21 cellular contexts compared by ENCODE assay signal in genomic region chr16:261031-261691, GRCh38. TPM values are rescaled to one million over a fixed set of nuclear protein-coding genes. Genes with fewer than 3 reads are reported as not detected.
DNase-seq lines count a peak whose midpoint lies in the region; ATAC-seq and TF ChIP-seq lines count a peak whose summit lies in the region.
"Had no signal": no experiment of that assay in that cellular context is flagged by ENCODE, and none has a peak within 500 bp of the region (broad histone marks: within the 10 kb centered on the region; RNA-seq: fewer than 3 reads in every experiment).

No MANE protein-coding gene starts in this region.

- peak in 2 of 3 donors; percentile 65 to 76 for DNase-seq in right cardiac atrium
- no peak for DNase-seq in Right ventricle myocardium superior
- DNase-seq in nephron progenitor cell: no peak
- DNase-seq in HEK293T (ENCODE audit: extremely low spot score): no peak
- no peak for DNase-seq in stomach
- DNase-seq in activated CD8-positive, alpha-beta memory T cell treated with anti-CD3 and anti-CD28 coated beads, Interleukin-2, amount 50 U/mL, for 4 hours: no peak
- DNase-seq: IMR-90, Karpas-422, NCI-H1048, NCI-H1436, NCI-H2029 treated with DMSO at 0.1 percent for 48 hours, NCI-H446 treated with DMSO at 0.1 percent for 48 hours, NCI-H82, SIG-M5 had no signal

- peaks cover 37% of the 10 kb centered on the region for H3K36me3 Mint-ChIP-seq in nephron progenitor cell (ENCODE audit: low read depth)

- TF ChIP-seq EP300 in stomach (IDR thresholded peaks at IDR 0.05): no peak

- POLR2A ChIA-PET in HEK293T (lab: Yijun Ruan, JAX): no interaction called here

- H3K36me3 ChIP-seq in OCI-LY3 (replicated peaks; ENCODE audit: low read depth, low read length): no peaks in the 10 kb centered on the region
- H3K36me3 ChIP-seq in stomach: peaks cover 48 to 86% (median 84%) of the 10 kb centered on the region in 4 donors

- no peaks in the 10 kb centered on the region for H4K20me1 ChIP-seq in OCI-LY3 (ENCODE audit: insufficient read depth, low read length)

- H3K27me3 ChIP-seq in right cardiac atrium (ENCODE audit: control insufficient read depth, insufficient read depth) (no peaks in the 10 kb centered on the region), OCI-LY3 (ENCODE audit: low read depth, low read length) (no peaks in the 10 kb centered on the region), stomach (no peaks in the 10 kb centered on the region)
- H3K27me3 ChIP-seq: BLaER1 had no signal

- CTCF ChIA-PET in HEK293T (lab: Yijun Ruan, JAX): no interaction called here

- no peak overlapping the region for H3K4me3 Mint-ChIP-seq in nephron progenitor cell
- H3K4me3 Mint-ChIP-seq: CD4-positive, alpha-beta memory T cell had no signal

- H3K9me3 ChIP-seq in right cardiac atrium (ENCODE audit: control insufficient read depth, low read length): no peaks in the 10 kb centered on the region
- H3K9me3 ChIP-seq in OCI-LY3 (ENCODE audit: insufficient read depth, low read length): no peaks in the 10 kb centered on the region
- H3K9me3 ChIP-seq in stomach: no peaks in the 10 kb centered on the region
- H3K9me3 ChIP-seq: BLaER1, HAP-1 had no signal

- WGBS in right cardiac atrium: 73% methylated on average over 28 of the region's 28 CpGs
- 78 to 93% (median 87%) methylated on average over 13 to 28 of the region's 28 CpGs for WGBS in stomach, 5 donors

- H3K79me2 ChIP-seq in OCI-LY3 (ENCODE audit: low read length): no peaks in the 10 kb centered on the region

- H3K4me1 ChIP-seq in right cardiac atrium (ENCODE audit: control insufficient read depth, insufficient read depth, low read length) (no peaks in the 10 kb centered on the region), OCI-LY3 (ENCODE audit: low read length) (peaks cover 20% of the 10 kb centered on the region), stomach (peaks cover 0 to 11% (median 8%) of the 10 kb centered on the region in 4 donors)
- H3K4me1 ChIP-seq: BLaER1, HAP-1 had no signal

- no peak for TF ChIP-seq POLR2A in stomach (IDR thresholded peaks at IDR 0.05)

- intact Hi-C loops in right cardiac atrium (cut with DNase I) (no loop called here), Right ventricle myocardium superior (cut with DNase I) (no loop called here), stomach (cut with DNase I; ENCODE audit: low total_unique reads) (no loop called here)

- H3K9ac ChIP-seq in OCI-LY3 (ENCODE audit: low read length): peak overlapping the region; percentile 1; the same call in 1 of the 2 replicates
- H3K9ac ChIP-seq: BLaER1 had no signal

- no peaks in the 10 kb centered on the region for H3K9me3 Mint-ChIP-seq in nephron progenitor cell
- H3K9me3 Mint-ChIP-seq: CD4-positive, alpha-beta memory T cell had no signal

- peak overlapping the region; percentile 22 for H3K27ac Mint-ChIP-seq in nephron progenitor cell
- H3K27ac Mint-ChIP-seq: CD4-positive, alpha-beta memory T cell had no signal

- peak overlapping the region; percentile 58 for H3K4me2 ChIP-seq in OCI-LY3 (ENCODE audit: low read length)
- H3K4me2 ChIP-seq: BLaER1 had no signal

- TF ChIP-seq CTCF in OCI-LY3 (IDR thresholded peaks at IDR 0.05; ENCODE audit: low read depth, low read length) (no peak), nephron progenitor cell (IDR thresholded peaks at IDR 0.05) (no peak), stomach (IDR thresholded peaks at IDR 0.05) (no peak)

- H3K27ac ChIP-seq in right cardiac atrium (ENCODE audit: low read length) (no peak overlapping the region), OCI-LY3 (ENCODE audit: low read length) (peak overlapping the region; percentile 39), stomach (no peak overlapping the region)
- H3K27ac ChIP-seq: BLaER1 had no signal

- no peaks in the 10 kb centered on the region for H3K4me1 Mint-ChIP-seq in nephron progenitor cell

- H2AFZ ChIP-seq in OCI-LY3 (ENCODE audit: low read depth, low read length): no peak overlapping the region

- ATAC-seq in right cardiac atrium (peak; percentile 30 to 42), Right ventricle myocardium superior (ENCODE audit: poor library complexity) (no peak)
- ATAC-seq: SK-N-SH treated with all-trans-retinoic acid at 6 μM for 48 hours had no signal

- no peak overlapping the region for H3K4me3 ChIP-seq in right cardiac atrium (ENCODE audit: low read length)
- H3K4me3 ChIP-seq in OCI-LY3 (ENCODE audit: low read length): peak overlapping the region; percentile 13; the same call in 1 of the 2 replicates
- H3K4me3 ChIP-seq in stomach: no peak overlapping the region
- H3K4me3 ChIP-seq: BLaER1, HAP-1 had no signal

- H3K27me3 Mint-ChIP-seq in nephron progenitor cell (ENCODE audit: low read depth, poor library complexity): peaks cover 4% of the 10 kb centered on the region
- H3K27me3 Mint-ChIP-seq: CD4-positive, alpha-beta memory T cell had no signal

TF ChIP-seq in HEK293T, 16 proteins besides CTCF, POLR2A, EP300 and RAD21:
- TF ChIP-seq CTBP1 (IDR thresholded peaks at IDR 0.05; ENCODE audit: borderline replicate concordance) (no peak), FOXM1 (IDR thresholded peaks at IDR 0.05; ENCODE audit: borderline replicate concordance) (no peak), PKNOX1 (IDR thresholded peaks at IDR 0.05) (no peak)

RNA-seq across cellular contexts. Expression of gene RGS11, which starts 14.6 kb away (rescaled TPM):
- total RNA-seq in right cardiac atrium (10 to 100 TPM; 11.6 to 23.8 (median 17.6) TPM), Right ventricle myocardium superior (12.5 TPM), stomach (10 to 100 TPM in 2 of 5 donors, 1 to 10 TPM in 3; 2.6 to 24.6 (median 7.0) TPM)
- polyA plus RNA-seq in right cardiac atrium (15.5 TPM), stomach (10 to 100 TPM in 2 of 3 donors, 1 to 10 TPM in 1; 7.3 to 26.3 (median 11.9) TPM)
- total RNA-seq: RPMI7951 had no signal
- polyA plus RNA-seq: CD4-positive, alpha-beta memory T cell had no signal

RNA-seq across cellular contexts. Expression of gene ARHGDIG, which starts 19.2 kb away (rescaled TPM):
- total RNA-seq in right cardiac atrium: 10 to 100 TPM in 1 of 4 donors, 1 to 10 TPM in 3; 3.5 to 11.3 (median 4.9) TPM
- polyA plus RNA-seq in right cardiac atrium: 7.7 TPM
- 9.3 TPM for total RNA-seq in Right ventricle myocardium superior
- 10 to 100 TPM in 2 of 5 donors, 1 to 10 TPM in 2, not detected in 1; 3.1 to 39.7 (median 11.0) TPM for total RNA-seq in stomach
- 10 to 100 TPM in 1 of 3 donors, 1 to 10 TPM in 2; 5.2 to 50.4 (median 9.6) TPM for polyA plus RNA-seq in stomach
- total RNA-seq: MCF 10A, RPMI7951 had no signal
- polyA plus RNA-seq: CD4-positive, alpha-beta memory T cell had no signal

RNA-seq across cellular contexts. Expression of gene PDIA2, which starts 21.8 kb away (rescaled TPM):
- total RNA-seq in right cardiac atrium: 10 to 100 TPM in 1 of 4 donors, 1 to 10 TPM in 3; 2.1 to 10.0 (median 2.3) TPM
- 0.91 TPM for polyA plus RNA-seq in right cardiac atrium
- total RNA-seq in Right ventricle myocardium superior: 1.8 TPM
- 100 to 1,000 TPM in 1 of 5 donors, 10 to 100 TPM in 3, not detected in 1; 32.3 to 118 (median 65.1) TPM for total RNA-seq in stomach
- polyA plus RNA-seq in stomach: 100 to 1,000 TPM; 142 to 932 (median 584) TPM
- total RNA-seq: CD4-positive, alpha-beta memory T cell; IMR-90; MCF 10A had no signal
- polyA plus RNA-seq: CD4-positive, alpha-beta memory T cell had no signal

RNA-seq across cellular contexts. Expression of gene FAM234A, which starts 26.5 kb away (rescaled TPM):
- 100 to 1,000 TPM; 131 to 145 (median 139) TPM for total RNA-seq in right cardiac atrium
- 171 TPM for polyA plus RNA-seq in right cardiac atrium
- total RNA-seq in Right ventricle myocardium superior: 135 TPM
- 10 to 100 TPM; 14.6 to 87.2 (median 60.3) TPM for total RNA-seq in stomach
- polyA plus RNA-seq in stomach: 10 to 100 TPM; 13.1 to 34.9 (median 29.5) TPM

RNA-seq across cellular contexts. Expression of gene LUC7L, which starts 31.9 kb away (rescaled TPM):
- total RNA-seq in right cardiac atrium: 10 to 100 TPM; 28.1 to 32.0 (median 30.2) TPM
- 32.1 TPM for polyA plus RNA-seq in right cardiac atrium
- 25.0 TPM for total RNA-seq in Right ventricle myocardium superior
- 100 to 1,000 TPM; 100 to 221 (median 121) TPM for total RNA-seq in stomach
- 100 to 1,000 TPM in 1 of 3 donors, 10 to 100 TPM in 2; 77.5 to 108 (median 82.2) TPM for polyA plus RNA-seq in stomach

Comparison
In these comparisons a context has a peak if more than half of its experiments do, and no peak if none do; other contexts are left out.
1. DNase-seq: peak in right cardiac atrium (2 of 3); none in Right ventricle myocardium superior (single experiment), nephron progenitor cell (single experiment), HEK293T (single experiment), stomach (single experiment) and activated CD8-positive, alpha-beta memory T cell treated with anti-CD3 and anti-CD28 coated beads, Interleukin-2, amount 50 U/mL, for 4 hours (single experiment).